Comparison of ENCODE assay signal across 25 cellular contexts in the genomic region with DNA sequence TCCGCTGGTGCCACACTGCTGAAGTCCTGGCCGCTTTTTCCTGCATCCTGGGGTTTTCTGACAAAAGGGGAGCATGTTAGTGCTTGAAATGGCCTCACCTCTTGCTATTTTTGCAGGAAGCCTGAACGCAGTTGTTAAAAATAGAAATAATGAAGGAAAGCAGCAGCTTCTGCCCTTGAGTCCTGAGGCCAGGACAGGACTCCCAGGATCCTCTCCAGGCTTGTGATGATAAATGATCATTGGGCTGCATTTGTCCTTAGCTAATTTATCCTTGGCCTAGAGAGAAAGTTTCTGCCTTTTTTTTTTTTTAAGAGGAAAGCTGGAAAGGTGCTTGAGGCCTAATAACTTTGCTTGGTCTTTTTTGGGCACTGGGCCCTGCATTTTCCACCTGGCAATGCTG. TPM values are rescaled to one million over a fixed set of nuclear protein-coding genes. Genes with fewer than 3 reads are reported as not detected.
"Had no signal": no experiment of that assay in that cellular context is flagged by ENCODE, and none has a peak within 500 bp of the region (broad histone marks: within the 10 kb centered on the region; RNA-seq: fewer than 3 reads in every experiment).

No MANE protein-coding gene starts in this region.

- H3K27ac ChIP-seq: KMS-11 had no signal

- H3K4me3 ChIP-seq: MG63 had no signal

- H3K27me3 ChIP-seq: MG63 had no signal

- H3K4me2 ChIP-seq: KMS-11 had no signal

- ATAC-seq: activated CD4-positive, CD25-positive, alpha-beta regulatory T cell treated with anti-CD3 and anti-CD28 coated beads, Interleukin-2, amount 50 U/mL, for 24 hours; activated CD8-positive, alpha-beta T cell treated with anti-CD3 and anti-CD28 coated beads for 36 hours; activated T-cell treated with anti-CD3 and anti-CD28 coated beads, Interleukin-2, amount 50 U/mL, for 72 hours; Panc1 had no signal

- H3K9me3 ChIP-seq: MG63 had no signal

- H3K9ac ChIP-seq: KMS-11 had no signal

- H3K36me3 ChIP-seq: MG63 had no signal

- DNase-seq: activated CD4-positive, alpha-beta T cell treated with anti-CD3 and anti-CD28 coated beads for 4 hours; activated CD8-positive, alpha-beta memory T cell treated with anti-CD3 and anti-CD28 coated beads, Interleukin-2, amount 50 U/mL, for 4 hours; activated CD8-positive, alpha-beta T cell treated with anti-CD3 and anti-CD28 coated beads for 36 hours; activated gamma-delta T cell treated with Interleukin-2 at 50 U/mL for 16 hours; activated naive CD4-positive, alpha-beta T cell treated with anti-CD3 and anti-CD28 coated beads, Interleukin-2, amount 10 ng/mL, durations not matched to agents 7 days and 5 days; activated naive CD8-positive, alpha-beta T cell treated with anti-CD3 and anti-CD28 coated beads for 36 hours; activated T-cell treated with anti-CD3 and anti-CD28 coated beads, Interleukin-2, amount 50 U/mL, for 72 hours; anterior cingulate cortex; MG63; NCI-H1105; NCI-H1436; NCI-H1694 treated with DMSO at 0.1 percent for 48 hours; NCI-H2029 treated with DMSO at 0.1 percent for 48 hours; NCI-H345; NCI-H510A; NCI-H526 treated with DMSO at 0.1 percent for 48 hours; NCI-H82; OCI-M1; RPMI8226; SHP77 treated with DMSO at 0.1 percent for 48 hours had no signal

RNA-seq across cellular contexts. Expression of a gene that starts 17.7 kb away (rescaled TPM):
- total RNA-seq: SK-MEL-5 had no signal
- polyA plus RNA-seq: IgD-negative memory B cell had no signal
